Comparison of ENCODE assay signal across 16 cellular contexts in the genomic region with DNA sequence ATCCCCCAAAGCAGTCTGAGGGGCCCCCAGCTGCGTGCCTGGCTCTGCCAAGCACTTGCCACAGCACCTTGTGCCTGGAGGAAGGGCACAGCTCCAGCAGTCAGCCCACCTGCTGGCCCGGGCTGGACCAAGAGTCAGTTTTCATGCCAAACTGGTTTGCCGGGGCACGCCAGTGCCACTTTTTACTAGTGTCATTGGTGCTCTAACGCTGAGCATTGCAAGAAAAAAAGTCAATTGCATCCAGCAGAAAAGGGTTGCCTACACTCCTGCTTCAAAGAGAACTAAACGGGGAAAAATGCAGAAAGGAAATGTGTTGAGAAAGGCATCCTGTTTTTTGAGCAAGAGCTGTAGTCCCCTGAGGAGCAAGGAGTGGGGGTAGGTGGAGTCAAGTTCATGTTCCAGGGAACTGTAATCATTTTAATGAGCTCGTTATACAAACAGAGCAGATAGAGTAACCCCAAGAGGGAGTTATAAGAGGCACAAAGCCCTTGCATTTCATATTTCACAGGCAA.
DNase-seq lines count a peak whose midpoint lies in the region; ATAC-seq and TF ChIP-seq lines count a peak whose summit lies in the region.
"Had no signal": no experiment of that assay in that cellular context is flagged by ENCODE, and none has a peak within 500 bp of the region (broad histone marks: within the 10 kb centered on the region; RNA-seq: fewer than 3 reads in every experiment).

No MANE protein-coding gene starts in this region.

- 35 to 42% methylated on average over 7 of the region's 7 CpGs for WGBS in heart right ventricle, 2 donors

- H3K27me3 Mint-ChIP-seq in activated T-helper 2 cell treated with anti-CD3 and anti-CD28 coated beads, Interferon-gamma antibody, Interleukin-2, Interleukin-4, amounts not matched to agents 10 μg/mL and 5 μg/mL and 100 μg/mL, durations not matched to agents 14 hours and 24 hours and 36 hours (ENCODE audit: low read depth) = no peaks in the 10 kb centered on the region

- intact Hi-C loops in heart right ventricle (cut with DNase I) = no loop called here
- intact Hi-C loops in vagina (cut with DNase I) = no loop called here
- intact Hi-C loops in activated T-helper 2 cell treated with anti-CD3 and anti-CD28 coated beads, Interferon-gamma antibody, Interleukin-2, Interleukin-4, amounts not matched to agents 10 μg/mL and 5 μg/mL and 100 μg/mL, durations not matched to agents 14 hours and 24 hours and 36 hours (cut with micrococcal nuclease) = no loop called here

- H3K36me3 Mint-ChIP-seq in activated T-helper 2 cell treated with anti-CD3 and anti-CD28 coated beads, Interferon-gamma antibody, Interleukin-2, Interleukin-4, amounts not matched to agents 10 μg/mL and 5 μg/mL and 100 μg/mL, durations not matched to agents 14 hours and 24 hours and 36 hours (ENCODE audit: low read depth) = no peaks in the 10 kb centered on the region
- H3K36me3 Mint-ChIP-seq: activated naive CD4-positive, alpha-beta T cell treated with anti-CD3 and anti-CD28 coated beads, Interleukin-2, amount 50 U/mL, for 72 hours; stimulated activated memory B cell treated with anti-CD40 and anti-IgM and Interleukin-4, amounts not matched to agents 10 μg/mL and 1 μg/mL and 100 μg/mL, for 72 hours had no signal

- H3K27ac ChIP-seq in RWPE2 (ENCODE audit: poor library complexity, severe bottlenecking) (no peak overlapping the region), heart right ventricle (peak overlapping the region in 3 of 10 donors; percentile 7 to 43 (median 38)), vagina (peak overlapping the region; percentile 30)

- H3K36me3 ChIP-seq in RWPE2 (ENCODE audit: low read depth) (no peaks in the 10 kb centered on the region), heart right ventricle (no peaks in the 10 kb centered on the region), vagina (no peaks in the 10 kb centered on the region)

- H3K27ac Mint-ChIP-seq in activated T-helper 2 cell treated with anti-CD3 and anti-CD28 coated beads, Interferon-gamma antibody, Interleukin-2, Interleukin-4, amounts not matched to agents 10 μg/mL and 5 μg/mL and 100 μg/mL, durations not matched to agents 14 hours and 24 hours and 36 hours = no peak overlapping the region
- H3K27ac Mint-ChIP-seq: activated CD4-positive, alpha-beta T cell treated with anti-CD3 and anti-CD28 coated beads for 36 hours; activated naive CD4-positive, alpha-beta T cell treated with anti-CD3 and anti-CD28 coated beads, Interleukin-2, amount 50 U/mL, for 72 hours; B cell; GM23338; nephron progenitor cell; stimulated activated memory B cell treated with anti-CD40 and anti-IgM and Interleukin-4, amounts not matched to agents 10 μg/mL and 1 μg/mL and 100 μg/mL, for 72 hours had no signal

- TF ChIP-seq CTCF in RWPE2 (IDR thresholded peaks at IDR 0.05; ENCODE audit: poor library complexity, severe bottlenecking) (no peak), heart right ventricle (IDR thresholded peaks at IDR 0.05) (no peak), vagina (IDR thresholded peaks at IDR 0.05) (no peak)

- H3K4me1 ChIP-seq in RWPE2 (ENCODE audit: insufficient read depth, poor library complexity, severe bottlenecking) (no peaks in the 10 kb centered on the region), heart right ventricle (peaks cover 0 to 38% (median 11%) of the 10 kb centered on the region in 9 donors), vagina (no peaks in the 10 kb centered on the region)

- ATAC-seq in RWPE2 (ENCODE audit: low read depth) (peak; percentile 29; the same call in 2 of the 3 replicates), heart right ventricle (peak in 5 of 8 donors; percentile 41 to 81 (median 55)), GM18502 (IDR thresholded peaks at IDR 0.05; ENCODE audit: poor library complexity, unreplicated experiment) (no peak)
- ATAC-seq: activated CD4-positive, alpha-beta T cell treated with anti-CD3 and anti-CD28 coated beads for 36 hours; activated naive CD4-positive, alpha-beta T cell treated with anti-CD3 and anti-CD28 coated beads, Interleukin-2, amount 50 U/mL, for 72 hours; GM23338; stimulated activated memory B cell treated with anti-CD40 and anti-IgM and Interleukin-4, amounts not matched to agents 10 μg/mL and 1 μg/mL and 100 μg/mL, for 72 hours had no signal

- peak; percentile 5 for DNase-seq in activated T-cell treated with anti-CD3 and anti-CD28 coated beads, Interleukin-2, amount 50 U/mL, for 1 hour
- DNase-seq in activated T-cell treated with anti-CD3 and anti-CD28 coated beads for 4 hours (no peak), RWPE2 (ENCODE audit: low spot score) (no peak), heart right ventricle (no peak), vagina (ENCODE audit: extremely low spot score in 2 of 2) (no peak), NCI-H774 (lab: John Stamatoyannopoulos, UW) (no peak)
- DNase-seq in activated T-helper 2 cell treated with anti-CD3 and anti-CD28 coated beads, Interferon-gamma antibody, Interleukin-2, Interleukin-4, amounts not matched to agents 10 μg/mL and 5 μg/mL and 100 μg/mL, durations not matched to agents 14 hours and 24 hours and 36 hours (ENCODE audit: low spot score) = no peak
- DNase-seq: activated CD4-positive, alpha-beta T cell treated with anti-CD3 and anti-CD28 coated beads for 36 hours; effector CD4-positive, alpha-beta T cell; nephron progenitor cell; stimulated activated CD4-positive, alpha-beta T cell treated with anti-CD3 and anti-CD28 coated beads, Interleukin-15, amount 100 ng/mL, for 24 hours had no signal

- H3K27me3 ChIP-seq in RWPE2 (ENCODE audit: insufficient read depth, poor library complexity, severe bottlenecking) (no peaks in the 10 kb centered on the region), heart right ventricle (peaks cover 0 to 14% (median 0%) of the 10 kb centered on the region in 7 donors), vagina (no peaks in the 10 kb centered on the region)

- H3K4me1 Mint-ChIP-seq in activated T-helper 2 cell treated with anti-CD3 and anti-CD28 coated beads, Interferon-gamma antibody, Interleukin-2, Interleukin-4, amounts not matched to agents 10 μg/mL and 5 μg/mL and 100 μg/mL, durations not matched to agents 14 hours and 24 hours and 36 hours (ENCODE audit: low read depth) = no peaks in the 10 kb centered on the region
- H3K4me1 Mint-ChIP-seq: activated CD4-positive, alpha-beta T cell treated with anti-CD3 and anti-CD28 coated beads for 36 hours had no signal

- H3K9me3 Mint-ChIP-seq in activated T-helper 2 cell treated with anti-CD3 and anti-CD28 coated beads, Interferon-gamma antibody, Interleukin-2, Interleukin-4, amounts not matched to agents 10 μg/mL and 5 μg/mL and 100 μg/mL, durations not matched to agents 14 hours and 24 hours and 36 hours = no peaks in the 10 kb centered on the region

- no peak for TF ChIP-seq POLR2A in vagina (IDR thresholded peaks at IDR 0.05)

- H3K4me3 Mint-ChIP-seq in activated T-helper 2 cell treated with anti-CD3 and anti-CD28 coated beads, Interferon-gamma antibody, Interleukin-2, Interleukin-4, amounts not matched to agents 10 μg/mL and 5 μg/mL and 100 μg/mL, durations not matched to agents 14 hours and 24 hours and 36 hours (ENCODE audit: low read depth) = no peak overlapping the region
- H3K4me3 Mint-ChIP-seq: activated CD4-positive, alpha-beta T cell treated with anti-CD3 and anti-CD28 coated beads for 36 hours; B cell; GM23338; nephron progenitor cell; stimulated activated memory B cell treated with anti-CD40 and anti-IgM and Interleukin-4, amounts not matched to agents 10 μg/mL and 1 μg/mL and 100 μg/mL, for 72 hours had no signal

- H3K4me3 ChIP-seq in RWPE2 (ENCODE audit: severe bottlenecking) (no peak overlapping the region), heart right ventricle (no peak overlapping the region), vagina (no peak overlapping the region)
- H3K4me3 ChIP-seq: GM23338 had no signal

- no peaks in the 10 kb centered on the region for H3K9me3 ChIP-seq in RWPE2 (ENCODE audit: severe bottlenecking)
- H3K9me3 ChIP-seq in heart right ventricle = no peaks in the 10 kb centered on the region
- no peaks in the 10 kb centered on the region for H3K9me3 ChIP-seq in vagina
